ENCODE assay signal across 8 cellular contexts in the genomic region with DNA sequence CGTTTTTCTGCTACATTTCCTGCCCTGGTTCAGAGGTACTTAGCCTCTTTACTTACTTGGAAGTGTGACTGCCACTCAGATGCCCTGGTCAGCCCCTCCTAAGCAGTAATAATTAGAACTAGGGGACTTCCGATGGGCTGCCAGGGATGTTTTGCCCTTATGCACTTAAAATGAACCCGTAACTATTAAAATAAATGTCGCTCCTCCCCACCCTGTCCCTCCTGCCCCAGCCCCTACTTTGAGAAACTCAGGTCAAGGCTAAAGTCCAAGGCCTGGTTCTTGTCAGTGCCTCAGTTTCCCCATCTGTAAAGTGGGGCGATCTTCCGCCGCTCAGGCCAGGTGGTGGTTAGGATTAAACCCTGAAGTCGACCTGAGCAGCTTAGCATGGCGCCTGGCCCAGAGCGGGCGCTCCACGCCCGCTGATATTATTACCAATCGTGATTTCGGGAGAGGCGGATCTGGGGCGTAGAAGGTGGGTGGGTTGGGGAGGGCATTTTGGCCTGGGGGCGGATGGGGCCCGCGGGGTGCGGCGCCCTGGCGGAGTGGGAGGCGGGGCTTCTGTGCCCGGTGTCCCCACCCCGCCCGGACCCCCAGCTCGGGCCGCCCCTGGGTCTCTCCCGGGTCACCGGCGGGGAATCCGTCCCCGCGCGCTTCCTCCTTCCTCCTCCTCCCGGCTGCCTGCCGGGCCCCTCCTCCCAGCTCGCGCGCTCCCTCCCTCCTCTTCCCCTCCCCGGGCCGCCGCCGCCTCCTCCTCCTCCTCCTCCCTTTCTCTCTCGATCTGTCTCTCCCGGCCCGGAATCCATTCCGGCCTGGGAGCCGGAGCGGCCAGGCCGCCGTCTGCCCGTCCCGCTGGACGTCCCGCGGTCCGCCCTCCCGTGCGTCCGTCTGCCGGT. TPM values are rescaled to one million over a fixed set of nuclear protein-coding genes. Genes with fewer than 3 reads are reported as not detected.
DNase-seq lines count a peak whose midpoint lies in the region; ATAC-seq, FAIRE-seq and TF ChIP-seq lines count a peak whose summit lies in the region.

TSS of gene SRC (plus strand) at position 802 of the 893 bp plus-strand sequence. CDS start 38,014 bp downstream, outside the sequence.

- POLR2A ChIA-PET in PC-3 (lab: Charles Lee; ENCODE audit: unreplicated experiment), result interaction anchor here (0.6 to 0.7 kb wide), 3 partner anchors 27 to 153 kb away, joined by 3 to 15 read pairs (median 7); no protein-coding TSS in a partner anchor

- intact Hi-C loops in PC-3 (cut with micrococcal nuclease), result loop anchor here (5.0 kb wide), 2 partner anchors 37 to 48 kb away; no protein-coding TSS in a partner anchor

- no peaks in the 10 kb centered on the region for H3K36me3 ChIP-seq in PC-3 (ENCODE audit: low read depth, low read length)

- no peaks in the 10 kb centered on the region for H3F3A ChIP-seq in PC-3 (ENCODE audit: low read length, unreplicated experiment)

- no peak within 1 kb of the TSS for H3K27ac Mint-ChIP-seq in neural crest cell (ENCODE audit: unreplicated experiment)

- no peaks in the 10 kb centered on the region for H3K9me3 Mint-ChIP-seq in neural crest cell

- no peak for TF ChIP-seq CTCF in PC-3 (conservative IDR thresholded peaks at IDR 0.05; ENCODE audit: low read depth, low read length)
- no peak for TF ChIP-seq CTCF in neural crest cell (conservative IDR thresholded peaks at IDR 0.05)

- no peak for FAIRE-seq in frontal cortex (lab: Jason Lieb, UNC)

- BruUV-seq in PC-3 (replicated peaks; lab: Mats Ljungman, UMichigan), result TSS peak; percentile 88

- peaks cover 11% of the 10 kb centered on the region for H4K20me1 ChIP-seq in PC-3 (ENCODE audit: low read length)

- H3K4me1 ChIP-seq in PC-3 (ENCODE audit: insufficient read depth, low read length), result peaks cover 35% of the 10 kb centered on the region

- peak within 1 kb of the TSS; percentile 70 for H3K4me3 ChIP-seq in PC-3 (ENCODE audit: low read length)

- DNase-seq in DMS53 (lab: John Stamatoyannopoulos, UW) (peak; percentile 85), PC-3 (peak; percentile 73), frontal cortex (ENCODE audit: low spot score in 2 of 2) (peak; percentile 72 to 80), neural crest cell (ENCODE audit: low read depth, low spot score) (peak; percentile 68), substantia nigra (lab: John Stamatoyannopoulos, UW) (peak in 25 of 49 donors; percentile 4 to 82 (median 28)), SIG-M5 (lab: John Stamatoyannopoulos, UW) (no peak)
- peak; percentile 82 for DNase-seq in activated effector memory CD4-positive, alpha-beta T cell treated with anti-CD3 and anti-CD28 coated beads, Interleukin-2, amount 50 U/mL, for 16 hours

- CTCF ChIA-PET in PC-3 (lab: Charles Lee), result interaction anchor here (0.6 to 0.7 kb wide), 2 partner anchors 39 to 150 kb away, joined by 8 to 10 read pairs; no protein-coding TSS in a partner anchor

- H3K9ac ChIP-seq in PC-3 (ENCODE audit: low read length), result peak within 1 kb of the TSS; percentile 64

- peak within 1 kb of the TSS; percentile 81 for H2AFZ ChIP-seq in PC-3 (ENCODE audit: low read length)

- H3K9me2 ChIP-seq in PC-3 (replicated peaks; ENCODE audit: low read length), result no peaks in the 10 kb centered on the region

- H3K4me2 ChIP-seq in PC-3 (ENCODE audit: low read length), result peak within 1 kb of the TSS; percentile 92

- H3K36me3 Mint-ChIP-seq in neural crest cell (ENCODE audit: low read depth), result no peaks in the 10 kb centered on the region

- no peaks in the 10 kb centered on the region for H3K27me3 Mint-ChIP-seq in neural crest cell (ENCODE audit: low read depth)

- H3K4me3 Mint-ChIP-seq in neural crest cell, result peak within 1 kb of the TSS; percentile 89

- H3K27me3 ChIP-seq in PC-3 (ENCODE audit: low read length), result no peaks in the 10 kb centered on the region

- H3K27ac ChIP-seq in PC-3 (ENCODE audit: low read length) (peak within 1 kb of the TSS; percentile 27; the same call in 1 of the 2 replicates), substantia nigra (ENCODE audit: low read depth, low read length, poor library complexity, severe bottlenecking) (no peak within 1 kb of the TSS)

- peaks cover 52% of the 10 kb centered on the region for H3K79me2 ChIP-seq in PC-3 (ENCODE audit: low read length)

- peak; percentile 33 for ATAC-seq in HG03354 (IDR thresholded peaks at IDR 0.05; ENCODE audit: poor library complexity, severe bottlenecking, unreplicated experiment)
- peak; percentile 56 for ATAC-seq in PC-3

- peaks cover 66% of the 10 kb centered on the region for H3K4me1 Mint-ChIP-seq in neural crest cell

- H3K9me3 ChIP-seq in PC-3 (ENCODE audit: low read length), result no peaks in the 10 kb centered on the region

RNA-seq across cellular contexts. Expression of gene SRC, which starts in this region (rescaled TPM):
- total RNA-seq in PC-3 (2014; rRNA removed), result 55.6 and 82.1 TPM in 2 replicates
- 20.8 TPM for total RNA-seq in frontal cortex
- total RNA-seq in neural crest cell, result 58.6 and 60.4 TPM in 2 replicates
